10 cellular contexts compared by ENCODE assay signal in the genomic region with DNA sequence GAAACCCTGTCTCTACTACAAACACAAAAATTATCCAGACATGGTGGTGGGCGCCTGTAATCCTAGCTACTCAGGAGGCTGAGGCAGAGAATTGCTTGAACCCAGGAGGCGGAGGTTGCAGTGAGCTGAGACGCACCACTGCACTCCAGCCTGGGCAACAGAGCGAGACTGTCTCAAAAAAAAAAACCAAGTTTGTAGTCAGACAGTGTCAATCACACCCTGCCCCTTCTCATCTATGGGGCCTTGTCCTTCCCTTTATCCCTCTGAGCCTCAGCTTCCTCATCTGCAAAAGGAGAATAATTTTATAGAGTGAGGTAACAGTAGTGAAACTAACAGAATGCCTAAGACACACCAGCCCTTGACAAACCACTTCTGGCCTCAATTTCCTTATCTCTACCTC. TPM values are rescaled to one million over a fixed set of nuclear protein-coding genes. Genes with fewer than 3 reads are reported as not detected.
DNase-seq lines count a peak whose midpoint lies in the region; ATAC-seq and TF ChIP-seq lines count a peak whose summit lies in the region.
"Not testable (repeated sequence)": the region's sequence is repeated elsewhere in the genome, so short reads cannot be mapped to it uniquely, and the experiment has no call there.
"Had no signal": no experiment of that assay in that cellular context is flagged by ENCODE, and none has a peak within 500 bp of the region (broad histone marks: within the 10 kb centered on the region; RNA-seq: fewer than 3 reads in every experiment).

No MANE protein-coding gene starts in this region.

- not testable (repeated sequence) for H3K27me3 ChIP-seq in NT2/D1 (ENCODE audit: insufficient read depth, insufficient read length); WERI-Rb-1 (ENCODE audit: insufficient read depth, low read depth, severe bottlenecking); ascending aorta; foreskin keratinocyte; skeletal muscle satellite cell (ENCODE audit: control insufficient read depth, insufficient read depth, low read length)

- H3K9ac ChIP-seq in NT2/D1 (ENCODE audit: insufficient read length, low read depth) (peak overlapping the region; percentile 17), skeletal muscle satellite cell (ENCODE audit: low read depth, low read length) (peak overlapping the region; percentile 78)

- not testable (repeated sequence) for H3K9me3 ChIP-seq in NT2/D1 (ENCODE audit: insufficient read depth, low read length); WERI-Rb-1 (ENCODE audit: severe bottlenecking); ascending aorta; skeletal muscle satellite cell (replicated peaks; ENCODE audit: low read length)

- peak overlapping the region; percentile 98 for H3K27ac Mint-ChIP-seq in mesothelial cell of epicardium

- not testable (repeated sequence) for H3K36me3 Mint-ChIP-seq in mesothelial cell of epicardium

- ATAC-seq in GM21447 (IDR thresholded peaks at IDR 0.05; ENCODE audit: unreplicated experiment) = peak; percentile 37
- ATAC-seq in foreskin keratinocyte = not testable (repeated sequence)

- H3K4me1 ChIP-seq in NT2/D1 (ENCODE audit: insufficient read depth, insufficient read length) (peaks cover 33% of the 10 kb centered on the region), ascending aorta (peaks cover 70 to 93% of the 10 kb centered on the region in 2 donors), foreskin keratinocyte (peaks cover 56% of the 10 kb centered on the region), skeletal muscle satellite cell (ENCODE audit: control insufficient read depth, insufficient read depth, low read length) (peaks cover 96% of the 10 kb centered on the region)

- H3K36me3 ChIP-seq in NT2/D1 (ENCODE audit: insufficient read depth, insufficient read length, low read length) = peaks cover 12% of the 10 kb centered on the region
- not testable (repeated sequence) for H3K36me3 ChIP-seq in WERI-Rb-1; ascending aorta; skeletal muscle satellite cell (ENCODE audit: insufficient read depth, low read length)

- H3K4me1 Mint-ChIP-seq in mesothelial cell of epicardium = peaks cover 86% of the 10 kb centered on the region

- H3K4me2 ChIP-seq in skeletal muscle satellite cell (ENCODE audit: low read length) = not testable (repeated sequence)

- not testable (repeated sequence) for H3K4me3 ChIP-seq in NT2/D1 (ENCODE audit: insufficient read length, low read depth); WERI-Rb-1 (ENCODE audit: low read depth, low read length); ascending aorta; skeletal muscle satellite cell (ENCODE audit: low read length)

- not testable (repeated sequence) for DNase-seq in NT2/D1 (ENCODE audit: low read depth, low spot score); WERI-Rb-1; ascending aorta (ENCODE audit: low spot score in 2 of 2); foreskin keratinocyte; mesothelial cell of epicardium (ENCODE audit: low spot score in 2 of 2, unreplicated experiment in 2 of 2)

- peak overlapping the region; percentile 15 for H3K4me3 Mint-ChIP-seq in mesothelial cell of epicardium

- intact Hi-C loops in ascending aorta (cut with DNase I) = not testable (repeated sequence)

- H3K27ac ChIP-seq in 22Rv1 (peak overlapping the region; percentile 98), WERI-Rb-1 (peak overlapping the region; percentile 44; the same call in 1 of the 2 replicates), ascending aorta (peak overlapping the region; percentile 97), foreskin keratinocyte (peak overlapping the region; percentile 94)

- not testable (repeated sequence) for H3K27me3 Mint-ChIP-seq in mesothelial cell of epicardium (ENCODE audit: low read depth)

- not testable (repeated sequence) for H3K9me3 Mint-ChIP-seq in mesothelial cell of epicardium

- TF ChIP-seq CTCF in 22Rv1 (IDR thresholded peaks at IDR 0.05); WERI-Rb-1 (IDR thresholded peaks at IDR 0.05; ENCODE audit: low read depth, low read length); ascending aorta (IDR thresholded peaks at IDR 0.05); foreskin keratinocyte (conservative IDR thresholded peaks at IDR 0.05); mesothelial cell of epicardium (IDR thresholded peaks at IDR 0.05; ENCODE audit: unreplicated experiment): not testable (repeated sequence)

RNA-seq across cellular contexts. Expression of a gene that starts 10.8 kb away (rescaled TPM):
- total RNA-seq in ascending aorta (46.5 TPM), foreskin keratinocyte (54.6 and 61.4 TPM in 2 replicates), mesothelial cell of epicardium (88.6 to 92.4 TPM (median 91.7 TPM) in 3 replicates)
- 22.1 and 22.9 TPM in 2 replicates for polyA plus RNA-seq in foreskin keratinocyte
- 22.3 and 25.1 TPM in 2 replicates for total RNA-seq in skeletal muscle satellite cell (2012; rRNA removed)

RNA-seq across cellular contexts. Expression of a gene that starts 31.3 kb away (rescaled TPM):
- total RNA-seq in ascending aorta = not detected
- not detected in 2 replicates for total RNA-seq in foreskin keratinocyte
- 0.01 TPM in 1 of 2 replicates, not detected in the other for polyA plus RNA-seq in foreskin keratinocyte
- not detected in 3 replicates for total RNA-seq in mesothelial cell of epicardium
- not detected in 2 replicates for total RNA-seq in skeletal muscle satellite cell (2012; rRNA removed)
- total RNA-seq: bronchial epithelial cell, occipital lobe had no signal

RNA-seq across cellular contexts. Expression of a gene that starts 41.1 kb away (rescaled TPM):
- total RNA-seq in ascending aorta = not detected
- total RNA-seq in foreskin keratinocyte = 0.11 and 0.20 TPM in 2 replicates
- polyA plus RNA-seq in foreskin keratinocyte = 0.25 and 0.32 TPM in 2 replicates
- total RNA-seq in mesothelial cell of epicardium = 2.2 to 3.0 TPM (median 2.7 TPM) in 3 replicates
- not detected in 2 replicates for total RNA-seq in skeletal muscle satellite cell (2012; rRNA removed)
- total RNA-seq: bronchial epithelial cell, occipital lobe had no signal

RNA-seq across cellular contexts. Expression of a gene that starts 56.6 kb away (rescaled TPM):
- total RNA-seq in ascending aorta (not detected), foreskin keratinocyte (not detected in 2 replicates), mesothelial cell of epicardium (not detected in 3 replicates)
- polyA plus RNA-seq in foreskin keratinocyte = not detected in 2 replicates
- total RNA-seq in skeletal muscle satellite cell (2012; rRNA removed) = not detected in 2 replicates
- total RNA-seq: bronchial epithelial cell had no signal

Comparison
In these comparisons a context has a peak if more than half of its experiments do, and no peak if none do; other contexts are left out.
1. H3K27ac ChIP-seq: peak in every context shown above with its lines; median percentile 98 in 22Rv1; 97 in ascending aorta; 94 in foreskin keratinocyte; 44 in WERI-Rb-1.